10 cellular contexts compared by ENCODE assay signal in genomic region chr6:28356666-28357020, GRCh38. TPM values are rescaled to one million over a fixed set of nuclear protein-coding genes. Genes with fewer than 3 reads are reported as not detected.
DNase-seq lines count a peak whose midpoint lies in the region; ATAC-seq, FAIRE-seq and TF ChIP-seq lines count a peak whose summit lies in the region.
"Had no signal": no experiment of that assay in that cellular context is flagged by ENCODE, and none has a peak within 500 bp of the region (broad histone marks: within the 10 kb centered on the region; RNA-seq: fewer than 3 reads in every experiment).

No MANE protein-coding gene starts in this region.

- H3K27ac ChIP-seq in HUES64 (ENCODE audit: low read depth, low read length) = peak overlapping the region; percentile 39
- peak overlapping the region; percentile 57 for H3K27ac ChIP-seq in astrocyte (ENCODE audit: low read depth, low read length)
- H3K27ac ChIP-seq in keratinocyte (ENCODE audit: control insufficient read depth, insufficient read depth, low read length) = peak overlapping the region; percentile 77
- H3K27ac ChIP-seq in stomach = peak overlapping the region; percentile 11 to 92 (median 87)

- H3K4me3 ChIP-seq in HUES64 (ENCODE audit: low read length) = peak overlapping the region; percentile 50; the same call in 1 of the 2 replicates
- H3K4me3 ChIP-seq in astrocyte (ENCODE audit: insufficient read depth, low read depth, low read length) = peak overlapping the region; percentile 86
- H3K4me3 ChIP-seq in keratinocyte (ENCODE audit: control insufficient read depth in 2 of 3, extremely low read depth in 1 of 3, insufficient read depth in 2 of 3, low read depth in 1 of 3, low read length in 3 of 3) = peak overlapping the region in 1 of 3 experiments; percentile 83
- peak overlapping the region in 1 of 4 donors; percentile 59 for H3K4me3 ChIP-seq in stomach

- H3K36me3 Mint-ChIP-seq in astrocyte (ENCODE audit: low read depth, unreplicated experiment) = peaks cover 7% of the 10 kb centered on the region

- intact Hi-C loops in stomach (cut with DNase I; ENCODE audit: low total_unique reads) = no loop called here

- WGBS in HUES64 = 92% methylated on average over 7 of the region's 7 CpGs
- 62 to 80% (median 72%) methylated on average over 5 to 7 of the region's 7 CpGs for WGBS in stomach, 5 donors

- H4K20me1 ChIP-seq in astrocyte (ENCODE audit: insufficient read depth, low read length) (no peaks in the 10 kb centered on the region), keratinocyte (ENCODE audit: control insufficient read depth, extremely low read depth, insufficient read depth, low read length) (no peaks in the 10 kb centered on the region)

- ATAC-seq in GM21717 (IDR thresholded peaks at IDR 0.05; ENCODE audit: unreplicated experiment) = no peak

- H3K4me3 Mint-ChIP-seq in astrocyte (ENCODE audit: unreplicated experiment) = no peak overlapping the region

- TF ChIP-seq EP300 in stomach (IDR thresholded peaks at IDR 0.05) = no peak

- DNase-seq in astrocyte (ENCODE audit: low read depth) (no peak), keratinocyte (ENCODE audit: low read depth, low spot score) (no peak), stomach (no peak), GF-D8 (lab: John Stamatoyannopoulos, UW) (no peak), NCI-H226 (no peak)
- DNase-seq in activated CD4-positive, CD25-positive, alpha-beta regulatory T cell (lab: John Stamatoyannopoulos, UW) = no peak

- peaks cover 3% of the 10 kb centered on the region for H3K9me1 ChIP-seq in keratinocyte (ENCODE audit: control insufficient read depth, extremely low read depth, insufficient read depth, low read length)

- H3K9ac ChIP-seq in HUES64 (ENCODE audit: low read depth, low read length) (0 out of 2 replicates have a peak overlapping the region, but pooled peaks have one; percentile 37), astrocyte (ENCODE audit: low read length) (peak overlapping the region; percentile 90), keratinocyte (ENCODE audit: control insufficient read depth, extremely low read depth, insufficient read depth, low read length) (peak overlapping the region; percentile 79)

- H3K27me3 Mint-ChIP-seq in astrocyte (ENCODE audit: low read depth, unreplicated experiment) = no peaks in the 10 kb centered on the region

- peak overlapping the region; percentile 76 for H2AFZ ChIP-seq in astrocyte (ENCODE audit: low read depth, low read length)
- peak overlapping the region; percentile 62 for H2AFZ ChIP-seq in keratinocyte (ENCODE audit: control insufficient read depth, low read length)

- H3K4me2 ChIP-seq in astrocyte (ENCODE audit: low read length) (peak overlapping the region; percentile 97), keratinocyte (ENCODE audit: control insufficient read depth, extremely low read depth, insufficient read depth, low read depth, low read length) (peak overlapping the region; percentile 98)

- no peak for FAIRE-seq in astrocyte (lab: Jason Lieb, UNC)
- FAIRE-seq in keratinocyte (lab: Jason Lieb, UNC) = no peak

- H3K4me1 Mint-ChIP-seq in astrocyte (ENCODE audit: low read depth, unreplicated experiment) = peaks cover 9% of the 10 kb centered on the region

- peak overlapping the region; percentile 53 for H3K27ac Mint-ChIP-seq in astrocyte (ENCODE audit: unreplicated experiment)

- no peaks in the 10 kb centered on the region for H3K27me3 ChIP-seq in HUES64 (ENCODE audit: insufficient read depth, low read length)
- H3K27me3 ChIP-seq in astrocyte (ENCODE audit: insufficient read depth, low read length) = no peaks in the 10 kb centered on the region
- no peaks in the 10 kb centered on the region for H3K27me3 ChIP-seq in keratinocyte (ENCODE audit: control insufficient read depth, extremely low read depth, insufficient read depth, low read length)
- no peaks in the 10 kb centered on the region for H3K27me3 ChIP-seq in stomach
- H3K27me3 ChIP-seq: left lung, MG63 had no signal

- peaks cover 25% of the 10 kb centered on the region for H3K36me3 ChIP-seq in HUES64 (ENCODE audit: insufficient read depth, low read length)
- no peaks in the 10 kb centered on the region for H3K36me3 ChIP-seq in astrocyte (ENCODE audit: insufficient read depth, low read length)
- no peaks in the 10 kb centered on the region for H3K36me3 ChIP-seq in keratinocyte (ENCODE audit: control insufficient read depth in 2 of 2, extremely low read depth in 1 of 2, insufficient read depth in 2 of 2, low read length in 2 of 2)
- peaks cover 0 to 25% (median 20%) of the 10 kb centered on the region in 4 donors for H3K36me3 ChIP-seq in stomach
- H3K36me3 ChIP-seq: MG63 had no signal

- peaks cover 30% of the 10 kb centered on the region for H3K79me2 ChIP-seq in astrocyte (ENCODE audit: insufficient read depth, low read length)
- peaks cover 19% of the 10 kb centered on the region for H3K79me2 ChIP-seq in keratinocyte (ENCODE audit: control insufficient read depth, insufficient read depth, low read length)

- H3K9me3 Mint-ChIP-seq in astrocyte (ENCODE audit: unreplicated experiment) = no peaks in the 10 kb centered on the region

- no peak for TF ChIP-seq CTCF in astrocyte (IDR thresholded peaks at IDR 0.05; ENCODE audit: insufficient read depth, low read depth, low read length)
- TF ChIP-seq CTCF in keratinocyte (optimal IDR thresholded peaks at IDR 0.05 in 1 of 3, IDR thresholded peaks at IDR 0.05 in 1 of 3, conservative IDR thresholded peaks at IDR 0.05 in 1 of 3; ENCODE audit: extremely low read depth in 1 of 3, insufficient read depth in 2 of 3, low read length in 3 of 3) = no peak
- no peak for TF ChIP-seq CTCF in stomach (IDR thresholded peaks at IDR 0.05)

- H3K4me1 ChIP-seq in HUES64 (ENCODE audit: insufficient read depth, low read length) = peaks cover 3% of the 10 kb centered on the region; the same call in 1 of the 2 replicates
- H3K4me1 ChIP-seq in astrocyte (ENCODE audit: insufficient read depth, low read length) = peaks cover 16% of the 10 kb centered on the region
- H3K4me1 ChIP-seq in keratinocyte (ENCODE audit: control insufficient read depth, extremely low read depth, insufficient read depth, low read length) = peaks cover 30% of the 10 kb centered on the region
- peaks cover 25 to 56% (median 39%) of the 10 kb centered on the region in 4 donors for H3K4me1 ChIP-seq in stomach

- TF ChIP-seq POLR2A in stomach (IDR thresholded peaks at IDR 0.05) = no peak

- dilution Hi-C loops in keratinocyte (cut with MboI; ENCODE audit: extremely low pct_ligation_motif_present, low sequenced_read_pairs) = no loop called here

- H3K9me3 ChIP-seq in HUES64 (ENCODE audit: insufficient read depth, low read depth, low read length) = 0 out of 2 replicates have a peak, but pooled peaks cover 11% of the 10 kb centered on the region
- no peaks in the 10 kb centered on the region for H3K9me3 ChIP-seq in astrocyte (ENCODE audit: insufficient read depth, low read depth, low read length)
- H3K9me3 ChIP-seq in keratinocyte (ENCODE audit: control insufficient read depth, low read depth, low read length) = no peaks in the 10 kb centered on the region
- H3K9me3 ChIP-seq in stomach = no peaks in the 10 kb centered on the region
- H3K9me3 ChIP-seq: left lung, MG63 had no signal

RNA-seq across cellular contexts. Expression of gene ZKSCAN3, which starts 6.9 kb away (rescaled TPM):
- 3.9 TPM for polyA plus RNA-seq in HUES64 (2013, experiment 1 of 2)
- polyA plus RNA-seq in HUES64 (2013, experiment 2 of 2) = 3.7 TPM
- 7.6 and 8.0 TPM in 2 replicates for total RNA-seq in astrocyte
- 2.2 to 3.1 TPM (median 2.9 TPM) in 3 replicates for polyA plus RNA-seq in keratinocyte
- polyA plus RNA-seq in keratinocyte (2011; ENCODE audit: low read depth) = 0.52 TPM
- 1.3 and 2.1 TPM in 2 replicates for polyA plus RNA-seq in keratinocyte (2011; cell fraction: cytosol; rRNA removed)
- 4.3 and 5.1 TPM in 2 replicates for polyA plus RNA-seq in keratinocyte (2011; cell fraction: nucleus; rRNA removed)
- polyA plus RNA-seq in keratinocyte (2012; ENCODE audit: low replicate concordance) = 0.99 and 1.6 TPM in 2 replicates
- polyA minus RNA-seq in keratinocyte = 0.56 to 2.8 TPM (median 1.9 TPM) in 3 replicates
- polyA minus RNA-seq in keratinocyte (2011; cell fraction: cytosol; rRNA and poly(A)+ RNA removed) = 2.7 TPM
- polyA minus RNA-seq in keratinocyte (2011; cell fraction: nucleus; rRNA and poly(A)+ RNA removed) = 2.2 and 4.0 TPM in 2 replicates
- total RNA-seq in stomach = 10 to 100 TPM in 1 of 5 donors, 1 to 10 TPM in 4; 2.3 to 31.2 (median 4.6) TPM
- 1 to 10 TPM in 2 of 3 donors, under 1 TPM in 1; 0.61 to 1.6 (median 1.0) TPM for polyA plus RNA-seq in stomach

RNA-seq across cellular contexts. Expression of gene ZSCAN31, which starts 20.7 kb away (rescaled TPM):
- 4.4 TPM for polyA plus RNA-seq in HUES64 (2013, experiment 1 of 2)
- 4.2 TPM for polyA plus RNA-seq in HUES64 (2013, experiment 2 of 2)
- total RNA-seq in astrocyte (1.1 and 1.6 TPM in 2 replicates), stomach (10 to 100 TPM in 2 of 5 donors, 1 to 10 TPM in 3; 2.3 to 13.4 (median 9.9) TPM)
- polyA plus RNA-seq in keratinocyte (14.4 to 21.7 TPM (median 15.8 TPM) in 3 replicates), stomach (1 to 10 TPM; 2.7 to 8.2 (median 5.3) TPM)
- polyA plus RNA-seq in keratinocyte (2011; ENCODE audit: low read depth) = 44.7 TPM
- polyA plus RNA-seq in keratinocyte (2011; cell fraction: cytosol; rRNA removed) = 15.3 and 24.3 TPM in 2 replicates
- 45.9 and 54.9 TPM in 2 replicates for polyA plus RNA-seq in keratinocyte (2011; cell fraction: nucleus; rRNA removed)
- polyA plus RNA-seq in keratinocyte (2012; ENCODE audit: low replicate concordance) = 12.4 and 13.1 TPM in 2 replicates
- 9.9 to 29.3 TPM (median 28.8 TPM) in 3 replicates for polyA minus RNA-seq in keratinocyte
- 11.3 TPM for polyA minus RNA-seq in keratinocyte (2011; cell fraction: cytosol; rRNA and poly(A)+ RNA removed)
- polyA minus RNA-seq in keratinocyte (2011; cell fraction: nucleus; rRNA and poly(A)+ RNA removed) = 13.7 and 24.4 TPM in 2 replicates

RNA-seq across cellular contexts. Expression of gene ZSCAN12, which starts 42.9 kb away (rescaled TPM):
- polyA plus RNA-seq in HUES64 (2013, experiment 1 of 2) = 6.6 TPM
- 7.4 TPM for polyA plus RNA-seq in HUES64 (2013, experiment 2 of 2)
- 5.0 and 6.3 TPM in 2 replicates for total RNA-seq in astrocyte
- polyA plus RNA-seq in keratinocyte = 2.5 to 4.0 TPM (median 2.7 TPM) in 3 replicates
- 1.4 TPM for polyA plus RNA-seq in keratinocyte (2011; ENCODE audit: low read depth)
- polyA plus RNA-seq in keratinocyte (2011; cell fraction: cytosol; rRNA removed) = 0.99 and 2.0 TPM in 2 replicates
- polyA plus RNA-seq in keratinocyte (2011; cell fraction: nucleus; rRNA removed) = 3.5 and 4.0 TPM in 2 replicates
- polyA plus RNA-seq in keratinocyte (2012; ENCODE audit: low replicate concordance) = 1.6 and 1.7 TPM in 2 replicates
- polyA minus RNA-seq in keratinocyte = 1.8 to 3.8 TPM (median 2.1 TPM) in 3 replicates
- polyA minus RNA-seq in keratinocyte (2011; cell fraction: cytosol; rRNA and poly(A)+ RNA removed) = 2.5 TPM
- polyA minus RNA-seq in keratinocyte (2011; cell fraction: nucleus; rRNA and poly(A)+ RNA removed) = 2.3 and 4.6 TPM in 2 replicates
- 10 to 100 TPM in 1 of 5 donors, 1 to 10 TPM in 4; 1.4 to 10.5 (median 7.1) TPM for total RNA-seq in stomach
- polyA plus RNA-seq in stomach = 1 to 10 TPM; 1.1 to 1.8 (median 1.7) TPM

Comparison
In these comparisons a context has a peak if more than half of its experiments do, and no peak if none do; other contexts are left out.
1. H3K9ac ChIP-seq: peak in every context shown above with its lines; median percentile 90 in astrocyte; 79 in keratinocyte; 37 in HUES64.